Comparison of ENCODE assay signal across 12 cellular contexts in genomic region chr20:43940518-43941225, GRCh38. TPM values are rescaled to one million over a fixed set of nuclear protein-coding genes. Genes with fewer than 3 reads are reported as not detected.
DNase-seq lines count a peak whose midpoint lies in the region; ATAC-seq and TF ChIP-seq lines count a peak whose summit lies in the region.
"Had no signal": no experiment of that assay in that cellular context is flagged by ENCODE, and none has a peak within 500 bp of the region (broad histone marks: within the 10 kb centered on the region; RNA-seq: fewer than 3 reads in every experiment).

No MANE protein-coding gene starts in this region.

- peaks cover 7% of the 10 kb centered on the region for H3F3A ChIP-seq in PC-3 (ENCODE audit: low read length, unreplicated experiment)

- H2BK12ac ChIP-seq in mesenchymal stem cell (ENCODE audit: low read length in 2 of 2) = peak overlapping the region; percentile 49 to 74

- ATAC-seq in PC-3 = no peak
- ATAC-seq in GM21786 (IDR thresholded peaks at IDR 0.05; ENCODE audit: unreplicated experiment) = no peak
- ATAC-seq in HG02571 (IDR thresholded peaks at IDR 0.05; ENCODE audit: unreplicated experiment) = no peak

- no peak overlapping the region for H2BK120ac ChIP-seq in mesenchymal stem cell (ENCODE audit: low read depth, low read length)

- intact Hi-C loops in PC-3 (cut with micrococcal nuclease) = loop anchor here (5.0 to 10.0 kb wide), 2 partner anchors 142 to 186 kb away; no protein-coding TSS in a partner anchor

- H3K4me3 ChIP-seq in HEK293 (ENCODE audit: low read depth, low read length) (no peak overlapping the region), PC-3 (ENCODE audit: low read length) (no peak overlapping the region), mesenchymal stem cell (ENCODE audit: insufficient read depth in 1 of 2, low read depth in 1 of 2, low read length in 2 of 2) (no peak overlapping the region)
- H3K4me3 ChIP-seq: MG63, skin epidermis had no signal

- BruUV-seq in PC-3 (replicated peaks; lab: Mats Ljungman, UMichigan) = no TSS peak

- no peak overlapping the region for H3K27ac ChIP-seq in HEK293 (ENCODE audit: extremely low read depth, low read depth, low read length)
- H3K27ac ChIP-seq in PC-3 (ENCODE audit: low read length) = peak overlapping the region; percentile 91
- H3K27ac ChIP-seq in mesenchymal stem cell (ENCODE audit: low read length, poor library complexity, severe bottlenecking) = no peak overlapping the region

- H3K9me3 ChIP-seq in HEK293 (ENCODE audit: control insufficient read depth, insufficient read depth, low read depth, low read length) (no peaks in the 10 kb centered on the region), PC-3 (ENCODE audit: low read length) (no peaks in the 10 kb centered on the region), mesenchymal stem cell (ENCODE audit: control insufficient read depth, low read length) (no peaks in the 10 kb centered on the region)
- H3K9me3 ChIP-seq: MG63 had no signal

- no peak for TF ChIP-seq CTCF in HEK293 (tag by site-specific recombination; IDR thresholded peaks at IDR 0.05)
- TF ChIP-seq CTCF in PC-3 (conservative IDR thresholded peaks at IDR 0.05; ENCODE audit: low read depth, low read length) = no peak

- H3K79me2 ChIP-seq in PC-3 (ENCODE audit: low read length) = no peaks in the 10 kb centered on the region

- no peak overlapping the region for H3K14ac ChIP-seq in mesenchymal stem cell (ENCODE audit: low read length in 2 of 2)

- H3K79me1 ChIP-seq in mesenchymal stem cell (replicated peaks; ENCODE audit: low read length, poor library complexity, severe bottlenecking) = no peaks in the 10 kb centered on the region

- DNase-seq in NCI-H2171 treated with DMSO at 0.1 percent for 48 hours (lab: John Stamatoyannopoulos, UW) (peak; percentile 15), NCI-H2171 (lab: John Stamatoyannopoulos, UW) (no peak), PC-3 (no peak), mesenchymal stem cell (no peak), NCI-H774 (lab: John Stamatoyannopoulos, UW) (no peak)
- DNase-seq: cortex of kidney, MG63, NCI-H526 treated with DMSO at 0.1 percent for 48 hours had no signal

- no peaks in the 10 kb centered on the region for H3K36me3 ChIP-seq in HEK293 (ENCODE audit: control insufficient read depth in 2 of 2, insufficient read depth in 1 of 2, low read length in 2 of 2)
- no peaks in the 10 kb centered on the region for H3K36me3 ChIP-seq in PC-3 (ENCODE audit: low read depth, low read length)
- H3K36me3 ChIP-seq in mesenchymal stem cell (ENCODE audit: control insufficient read depth in 1 of 2, insufficient read depth in 2 of 2, low read depth in 1 of 2, low read length in 2 of 2) = no peaks in the 10 kb centered on the region
- H3K36me3 ChIP-seq: MG63 had no signal

- peak overlapping the region; percentile 78; the same call in 1 of the 2 replicates for H3K4me2 ChIP-seq in PC-3 (ENCODE audit: low read length)
- no peak overlapping the region for H3K4me2 ChIP-seq in mesenchymal stem cell (ENCODE audit: low read length, poor library complexity, severe bottlenecking)

- H2AFZ ChIP-seq in PC-3 (ENCODE audit: low read length) (no peak overlapping the region), mesenchymal stem cell (ENCODE audit: low read depth, low read length) (no peak overlapping the region)

- no peak overlapping the region for H3K23ac ChIP-seq in mesenchymal stem cell (ENCODE audit: low read length in 2 of 2)

- no peaks in the 10 kb centered on the region for H3K27me3 ChIP-seq in PC-3 (ENCODE audit: low read length)
- H3K27me3 ChIP-seq in mesenchymal stem cell (ENCODE audit: control insufficient read depth in 1 of 2, insufficient read depth in 1 of 2, low read length in 2 of 2) = peaks cover 0 to 14% of the 10 kb centered on the region in 2 experiments
- H3K27me3 ChIP-seq: MG63 had no signal

- no peak overlapping the region for H4K8ac ChIP-seq in mesenchymal stem cell (ENCODE audit: low read length)

- no peaks in the 10 kb centered on the region for H3K9me2 ChIP-seq in PC-3 (replicated peaks; ENCODE audit: low read length)

- H3K9ac ChIP-seq in PC-3 (ENCODE audit: low read length) (no peak overlapping the region; the same call in 1 of the 2 replicates), mesenchymal stem cell (ENCODE audit: low read length) (no peak overlapping the region)

- no peak overlapping the region for H2BK5ac ChIP-seq in mesenchymal stem cell (ENCODE audit: low read depth, low read length, poor library complexity, severe bottlenecking)

- peak overlapping the region; percentile 70 for H4K91ac ChIP-seq in mesenchymal stem cell (ENCODE audit: low read length)

- peak overlapping the region; percentile 47 to 52 for H3K4ac ChIP-seq in mesenchymal stem cell (ENCODE audit: low read depth in 1 of 2, low read length in 2 of 2)

- no peaks in the 10 kb centered on the region for H4K20me1 ChIP-seq in PC-3 (ENCODE audit: low read length)

- H3K4me1 ChIP-seq in HEK293 (ENCODE audit: control insufficient read depth, insufficient read depth, low read length) (peaks cover 4% of the 10 kb centered on the region), PC-3 (ENCODE audit: insufficient read depth, low read length) (peaks cover 57% of the 10 kb centered on the region), mesenchymal stem cell (ENCODE audit: control insufficient read depth, insufficient read depth, low read depth, low read length) (peaks cover 24% of the 10 kb centered on the region)

- POLR2A ChIA-PET in HEK293 (lab: Yijun Ruan, JAX) (interaction anchor here (0.7 kb wide), 2 partner anchors 308 to 1689 kb away, joined by 5 to 7 read pairs; no protein-coding TSS in a partner anchor), PC-3 (lab: Charles Lee; ENCODE audit: unreplicated experiment) (no interaction called here)

- H2BK15ac ChIP-seq in mesenchymal stem cell (ENCODE audit: low read depth, poor library complexity, severe bottlenecking) = no peak overlapping the region

- peak overlapping the region; percentile 4 for H2AK5ac ChIP-seq in mesenchymal stem cell (ENCODE audit: low read length, severe bottlenecking)

- 87% methylated on average over 10 of the region's 10 CpGs for WGBS in mesenchymal stem cell

- peak overlapping the region in 1 of 2 experiments; percentile 63 for H3K18ac ChIP-seq in mesenchymal stem cell (ENCODE audit: low read depth in 1 of 2, low read length in 2 of 2)

- CTCF ChIA-PET in HEK293 (lab: Yijun Ruan, JAX) (interaction anchor here (0.9 to 1.5 kb wide), 3 partner anchors 8 to 141 kb away, joined by 4 to 5 read pairs (median 4); no protein-coding TSS in a partner anchor), PC-3 (lab: Charles Lee) (no interaction called here)

TF ChIP-seq in HEK293, 187 proteins besides CTCF, POLR2A, EP300 and RAD21:
- 0 out of 2 replicates have a peak, but pooled peaks have one; percentile 36 for TF ChIP-seq SP7 (tag by site-specific recombination; IDR thresholded peaks at IDR 0.05)
- no peak for TF ChIP-seq ZBTB6 (tag by site-specific recombination; IDR thresholded peaks at IDR 0.05)

RNA-seq across cellular contexts. Expression of gene TOX2, which starts 26.0 kb away (rescaled TPM):
- total RNA-seq in PC-3 (2014; rRNA removed) = 0.98 and 1.8 TPM in 2 replicates
- polyA plus RNA-seq in mesenchymal stem cell (2013, experiment 1 of 2) = 170 TPM
- 164 TPM for polyA plus RNA-seq in mesenchymal stem cell (2013, experiment 2 of 2)
